Comparison of ENCODE assay signal across 9 cellular contexts in genomic region chr11:33716236-33716635, GRCh38. TPM values are rescaled to one million over a fixed set of nuclear protein-coding genes. Genes with fewer than 3 reads are reported as not detected.
A peak's percentile ranks its signal among the peaks of the same experiment; 100 is the strongest.
DNase-seq lines count a peak whose midpoint lies in the region; ATAC-seq, FAIRE-seq and TF ChIP-seq lines count a peak whose summit lies in the region.
"Had no signal": no experiment of that assay in that cellular context is flagged by ENCODE, and none has a peak within 500 bp of the region (broad histone marks: within the 10 kb centered on the region; RNA-seq: fewer than 3 reads in every experiment).

No MANE protein-coding gene starts in this region.

- H3K36me3 Mint-ChIP-seq in activated T-cell treated with anti-CD3 and anti-CD28 coated beads, Interleukin-2, amount 50 U/mL, for 72 hours (ENCODE audit: insufficient read depth in 2 of 2): peaks cover 0 to 3% of the 10 kb centered on the region in 2 donors
- H3K36me3 Mint-ChIP-seq in activated T-cell treated with anti-CD3 and anti-CD28 coated beads, Interleukin-2, amount 50 U/mL, for 24 hours (ENCODE audit: low read depth): peaks cover 53% of the 10 kb centered on the region
- H3K36me3 Mint-ChIP-seq in type B pancreatic cell: peaks cover 17% of the 10 kb centered on the region

- no peaks in the 10 kb centered on the region for H3K27me3 Mint-ChIP-seq in activated T-cell treated with anti-CD3 and anti-CD28 coated beads, Interleukin-2, amount 50 U/mL, for 72 hours (ENCODE audit: low read depth)
- no peaks in the 10 kb centered on the region for H3K27me3 Mint-ChIP-seq in activated T-cell treated with anti-CD3 and anti-CD28 coated beads, Interleukin-2, amount 50 U/mL, for 24 hours
- H3K27me3 Mint-ChIP-seq in type B pancreatic cell: no peaks in the 10 kb centered on the region

- peak; percentile 41 to 52 for ATAC-seq in activated T-cell treated with anti-CD3 and anti-CD28 coated beads, Interleukin-2, amount 50 U/mL, for 72 hours (replicated peaks in 1 of 2)
- ATAC-seq in foreskin keratinocyte (peak; percentile 67), HG02970 (IDR thresholded peaks at IDR 0.05; ENCODE audit: low FRiP score, unreplicated experiment) (no peak)

- H3K4me3 Mint-ChIP-seq in activated T-cell treated with anti-CD3 and anti-CD28 coated beads, Interleukin-2, amount 50 U/mL, for 72 hours: no peak overlapping the region
- H3K4me3 Mint-ChIP-seq in activated T-cell treated with anti-CD3 and anti-CD28 coated beads, Interleukin-2, amount 50 U/mL, for 24 hours: no peak overlapping the region
- H3K4me3 Mint-ChIP-seq in type B pancreatic cell: no peak overlapping the region

- H3K27ac ChIP-seq in foreskin keratinocyte: peak overlapping the region; percentile 25

- H3K4me1 Mint-ChIP-seq in activated T-cell treated with anti-CD3 and anti-CD28 coated beads, Interleukin-2, amount 50 U/mL, for 72 hours (ENCODE audit: low read depth): peaks cover 2% of the 10 kb centered on the region
- H3K4me1 Mint-ChIP-seq in activated T-cell treated with anti-CD3 and anti-CD28 coated beads, Interleukin-2, amount 50 U/mL, for 24 hours (ENCODE audit: low read depth): peaks cover 7% of the 10 kb centered on the region
- H3K4me1 Mint-ChIP-seq in type B pancreatic cell (ENCODE audit: unreplicated experiment): no peaks in the 10 kb centered on the region

- no peaks in the 10 kb centered on the region for H3K27me3 ChIP-seq in foreskin keratinocyte

- no peaks in the 10 kb centered on the region for H3K9me3 Mint-ChIP-seq in activated T-cell treated with anti-CD3 and anti-CD28 coated beads, Interleukin-2, amount 50 U/mL, for 72 hours
- H3K9me3 Mint-ChIP-seq in activated T-cell treated with anti-CD3 and anti-CD28 coated beads, Interleukin-2, amount 50 U/mL, for 24 hours: no peaks in the 10 kb centered on the region
- H3K9me3 Mint-ChIP-seq in type B pancreatic cell: no peaks in the 10 kb centered on the region

- TF ChIP-seq CTCF in foreskin keratinocyte (conservative IDR thresholded peaks at IDR 0.05): peak; percentile 74
- peak; percentile 34 for TF ChIP-seq CTCF in type B pancreatic cell (conservative IDR thresholded peaks at IDR 0.05)

- FAIRE-seq in frontal cortex (lab: Jason Lieb, UNC): no peak

- DNase-seq in activated T-cell treated with anti-CD3 and anti-CD28 coated beads, Interleukin-2, amount 50 U/mL, for 72 hours: peak in 1 of 2 donors; percentile 23
- DNase-seq in activated T-cell treated with anti-CD3 and anti-CD28 coated beads, Interleukin-2, amount 50 U/mL, for 24 hours: no peak
- DNase-seq in RPMI8226: peak; percentile 23
- DNase-seq in foreskin keratinocyte: peak in 1 of 2 donors; percentile 79
- DNase-seq in type B pancreatic cell (ENCODE audit: extremely low spot score, unreplicated experiment): no peak
- DNase-seq in frontal cortex (ENCODE audit: low spot score in 2 of 2): no peak
- DNase-seq in activated CD4-positive, CD25-positive, alpha-beta regulatory T cell treated with anti-CD3 and anti-CD28 coated beads, Interleukin-2, amount 50 U/mL, for 72 hours: no peak
- DNase-seq: activated CD4-positive, alpha-beta T cell treated with anti-CD3 and anti-CD28 coated beads, Interleukin-2, amount 50 U/mL, for 48 hours had no signal

- peaks cover 45% of the 10 kb centered on the region for H3K4me1 ChIP-seq in foreskin keratinocyte

- no peak overlapping the region for H3K27ac Mint-ChIP-seq in activated T-cell treated with anti-CD3 and anti-CD28 coated beads, Interleukin-2, amount 50 U/mL, for 72 hours
- H3K27ac Mint-ChIP-seq in activated T-cell treated with anti-CD3 and anti-CD28 coated beads, Interleukin-2, amount 50 U/mL, for 24 hours: no peak overlapping the region
- no peak overlapping the region for H3K27ac Mint-ChIP-seq in type B pancreatic cell

RNA-seq across cellular contexts. Expression of gene C11orf91, which starts 15.6 kb away (rescaled TPM):
- not detected for total RNA-seq in activated T-cell treated with anti-CD3 and anti-CD28 coated beads, Interleukin-2, amount 50 U/mL, for 72 hours
- total RNA-seq in foreskin keratinocyte (0.18 and 0.41 TPM in 2 replicates), type B pancreatic cell (ENCODE audit: low replicate concordance) (not detected in 2 replicates), frontal cortex (not detected)
- polyA plus RNA-seq in foreskin keratinocyte: 0.20 and 0.50 TPM in 2 replicates

RNA-seq across cellular contexts. Expression of gene CD59, which starts 20.0 kb away (rescaled TPM):
- 10 to 100 TPM; 10.0 to 35.5 TPM for total RNA-seq in activated T-cell treated with anti-CD3 and anti-CD28 coated beads, Interleukin-2, amount 50 U/mL, for 72 hours
- 670 and 816 TPM in 2 replicates for total RNA-seq in foreskin keratinocyte
- polyA plus RNA-seq in foreskin keratinocyte: 645 and 724 TPM in 2 replicates
- 204 and 292 TPM in 2 replicates for total RNA-seq in type B pancreatic cell (ENCODE audit: low replicate concordance)
- 31.4 TPM for total RNA-seq in frontal cortex

RNA-seq across cellular contexts. Expression of gene FBXO3, which starts 58.1 kb away (rescaled TPM):
- total RNA-seq in activated T-cell treated with anti-CD3 and anti-CD28 coated beads, Interleukin-2, amount 50 U/mL, for 72 hours: 10 to 100 TPM; 20.1 to 22.2 TPM
- 34.0 and 34.9 TPM in 2 replicates for total RNA-seq in foreskin keratinocyte
- 14.5 and 15.5 TPM in 2 replicates for polyA plus RNA-seq in foreskin keratinocyte
- 29.3 and 34.5 TPM in 2 replicates for total RNA-seq in type B pancreatic cell (ENCODE audit: low replicate concordance)
- total RNA-seq in frontal cortex: 90.9 TPM
